ENCODE assay signal across 15 cellular contexts in the genomic region with DNA sequence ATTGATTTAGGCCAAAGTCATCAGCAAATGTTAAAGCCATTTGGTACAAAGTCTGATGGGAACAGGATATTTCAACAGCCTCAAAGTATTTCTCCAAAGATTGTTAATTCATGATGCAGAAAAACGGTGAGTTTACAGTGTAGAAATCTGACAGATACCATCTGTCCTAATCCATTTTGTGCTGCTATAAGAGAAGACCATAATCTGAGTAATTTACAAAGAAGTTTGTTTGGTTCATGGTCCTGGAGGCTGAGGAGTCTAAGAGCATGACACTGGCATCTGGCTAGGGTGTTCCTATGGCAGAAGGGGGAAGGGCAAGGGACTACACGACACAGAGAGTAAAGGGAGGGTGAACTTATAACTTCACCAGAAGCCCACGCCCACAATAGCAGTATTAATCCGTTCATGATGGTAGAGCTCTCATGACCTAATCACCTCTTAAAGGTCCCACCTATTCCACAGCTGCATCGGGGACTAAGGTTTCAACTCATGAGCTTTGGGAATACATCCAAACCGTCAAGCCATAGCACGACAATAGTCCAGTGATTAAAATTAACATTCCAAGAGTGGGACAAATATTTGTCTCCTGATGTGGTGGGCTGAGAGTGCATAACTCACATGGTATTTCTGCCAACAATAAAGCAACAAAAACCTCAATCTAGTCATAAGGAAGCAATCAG.
A peak's percentile ranks its signal among the peaks of the same experiment; 100 is the strongest.
DNase-seq lines count a peak whose midpoint lies in the region; ATAC-seq and TF ChIP-seq lines count a peak whose summit lies in the region.
"Had no signal": no experiment of that assay in that cellular context is flagged by ENCODE, and none has a peak within 500 bp of the region (broad histone marks: within the 10 kb centered on the region; RNA-seq: fewer than 3 reads in every experiment).

No MANE protein-coding gene starts in this region.

- intact Hi-C loops in activated T-helper 1 cell treated with anti-CD3 and anti-CD28 coated beads, Interleukin-12 subunit alpha, Interleukin-12 subunit beta, Interleukin-2, Interleukin-4 antibody, amounts not matched to agents 30 ng/mL and 10 ng/mL and 1 ng/mL, durations not matched to agents 14 hours and 24 hours and 36 hours (cut with micrococcal nuclease): no loop called here
- intact Hi-C loops in CD4-positive, alpha-beta memory T cell (cut with micrococcal nuclease): no loop called here

- no peak overlapping the region for H3K27ac Mint-ChIP-seq in activated T-helper 1 cell treated with anti-CD3 and anti-CD28 coated beads, Interleukin-12 subunit alpha, Interleukin-12 subunit beta, Interleukin-2, Interleukin-4 antibody, amounts not matched to agents 30 ng/mL and 10 ng/mL and 1 ng/mL, durations not matched to agents 14 hours and 24 hours and 36 hours
- no peak overlapping the region for H3K27ac Mint-ChIP-seq in CD4-positive, alpha-beta memory T cell
- H3K27ac Mint-ChIP-seq: T-helper 17 cell had no signal

- H3K36me3 Mint-ChIP-seq in activated T-helper 1 cell treated with anti-CD3 and anti-CD28 coated beads, Interleukin-12 subunit alpha, Interleukin-12 subunit beta, Interleukin-2, Interleukin-4 antibody, amounts not matched to agents 30 ng/mL and 10 ng/mL and 1 ng/mL, durations not matched to agents 14 hours and 24 hours and 36 hours (ENCODE audit: low read depth): no peaks in the 10 kb centered on the region
- no peaks in the 10 kb centered on the region for H3K36me3 Mint-ChIP-seq in CD4-positive, alpha-beta memory T cell

- no peak overlapping the region for H3K27ac ChIP-seq in CD4-positive, alpha-beta memory T cell (ENCODE audit: low read depth, low read length)
- H3K27ac ChIP-seq: HL-60, testis had no signal

- H3K36me3 ChIP-seq in CD4-positive, alpha-beta memory T cell (ENCODE audit: insufficient read depth, low read length): no peaks in the 10 kb centered on the region

- H3K9me3 ChIP-seq in CD4-positive, alpha-beta memory T cell (ENCODE audit: control insufficient read depth in 1 of 2, low read length in 2 of 2): no peaks in the 10 kb centered on the region
- H3K9me3 ChIP-seq: testis had no signal

- peak; percentile 9 for DNase-seq in NCI-H2171 treated with DMSO at 0.1 percent for 48 hours (lab: John Stamatoyannopoulos, UW)
- no peak for DNase-seq in NCI-H2171 (lab: John Stamatoyannopoulos, UW)
- peak; percentile 44 for DNase-seq in foreskin melanocyte
- DNase-seq in activated T-helper 1 cell treated with anti-CD3 and anti-CD28 coated beads, Interleukin-12 subunit alpha, Interleukin-12 subunit beta, Interleukin-2, Interleukin-4 antibody, amounts not matched to agents 30 ng/mL and 10 ng/mL and 1 ng/mL, durations not matched to agents 14 hours and 24 hours and 36 hours (ENCODE audit: low spot score): no peak
- no peak for DNase-seq in germinal center (ENCODE audit: low spot score)
- DNase-seq in CD4-positive, alpha-beta memory T cell: no peak
- DNase-seq: 8988T; activated CD4-positive, alpha-beta T cell treated with anti-CD3 and anti-CD28 coated beads for 48 hours; DMS53; GOT3; T-helper 17 cell; testis had no signal

- H3K4me3 ChIP-seq in CD4-positive, alpha-beta memory T cell (ENCODE audit: low read length in 2 of 2): no peak overlapping the region
- H3K4me3 ChIP-seq: testis had no signal

- CTCF ChIA-PET in CD4-positive, alpha-beta memory T cell (lab: Charles Lee; ENCODE audit: partially characterized antibody): no interaction called here

- H3K9me3 Mint-ChIP-seq in activated T-helper 1 cell treated with anti-CD3 and anti-CD28 coated beads, Interleukin-12 subunit alpha, Interleukin-12 subunit beta, Interleukin-2, Interleukin-4 antibody, amounts not matched to agents 30 ng/mL and 10 ng/mL and 1 ng/mL, durations not matched to agents 14 hours and 24 hours and 36 hours: no peaks in the 10 kb centered on the region
- no peaks in the 10 kb centered on the region for H3K9me3 Mint-ChIP-seq in CD4-positive, alpha-beta memory T cell

- no peaks in the 10 kb centered on the region for H3K4me1 ChIP-seq in CD4-positive, alpha-beta memory T cell (ENCODE audit: insufficient read depth, low read length)
- H3K4me1 ChIP-seq: testis had no signal

- H3K4me3 Mint-ChIP-seq in activated T-helper 1 cell treated with anti-CD3 and anti-CD28 coated beads, Interleukin-12 subunit alpha, Interleukin-12 subunit beta, Interleukin-2, Interleukin-4 antibody, amounts not matched to agents 30 ng/mL and 10 ng/mL and 1 ng/mL, durations not matched to agents 14 hours and 24 hours and 36 hours: no peak overlapping the region
- no peak overlapping the region for H3K4me3 Mint-ChIP-seq in CD4-positive, alpha-beta memory T cell
- H3K4me3 Mint-ChIP-seq: T-helper 17 cell had no signal

- ATAC-seq in SK-N-SH treated with all-trans-retinoic acid at 6 μM for 48 hours (peak; percentile 27), HG03469 (IDR thresholded peaks at IDR 0.05; ENCODE audit: unreplicated experiment) (no peak)
- ATAC-seq: T-helper 17 cell had no signal

- peaks cover 12% of the 10 kb centered on the region for H3K27me3 Mint-ChIP-seq in activated T-helper 1 cell treated with anti-CD3 and anti-CD28 coated beads, Interleukin-12 subunit alpha, Interleukin-12 subunit beta, Interleukin-2, Interleukin-4 antibody, amounts not matched to agents 30 ng/mL and 10 ng/mL and 1 ng/mL, durations not matched to agents 14 hours and 24 hours and 36 hours (ENCODE audit: insufficient read depth)
- peaks cover 7 to 8% of the 10 kb centered on the region in 2 donors for H3K27me3 Mint-ChIP-seq in CD4-positive, alpha-beta memory T cell

- H3K4me1 Mint-ChIP-seq in activated T-helper 1 cell treated with anti-CD3 and anti-CD28 coated beads, Interleukin-12 subunit alpha, Interleukin-12 subunit beta, Interleukin-2, Interleukin-4 antibody, amounts not matched to agents 30 ng/mL and 10 ng/mL and 1 ng/mL, durations not matched to agents 14 hours and 24 hours and 36 hours (ENCODE audit: low read depth): no peaks in the 10 kb centered on the region
- peaks cover 0 to 2% (median 0%) of the 10 kb centered on the region in 4 donors for H3K4me1 Mint-ChIP-seq in CD4-positive, alpha-beta memory T cell
- H3K4me1 Mint-ChIP-seq: T-helper 17 cell had no signal

- no peaks in the 10 kb centered on the region for H3K27me3 ChIP-seq in CD4-positive, alpha-beta memory T cell (ENCODE audit: insufficient read depth, low read length)
- H3K27me3 ChIP-seq: testis had no signal

- POLR2A ChIA-PET in CD4-positive, alpha-beta memory T cell (lab: Charles Lee; ENCODE audit: partially characterized antibody): no interaction called here

TF ChIP-seq in SK-N-SH treated with all-trans-retinoic acid at 6 μM for 48 hours, 23 proteins besides CTCF, POLR2A, EP300 and RAD21 (continues in another document):
- TF ChIP-seq ARNTL (CRISPR knock-in tag; IDR thresholded peaks at IDR 0.05; ENCODE audit: borderline replicate concordance, low read depth): no peak
- TF ChIP-seq TCF4 (CRISPR knock-in tag; IDR thresholded peaks at IDR 0.05; ENCODE audit: borderline replicate concordance): no peak
- TF ChIP-seq, protein P1, sequence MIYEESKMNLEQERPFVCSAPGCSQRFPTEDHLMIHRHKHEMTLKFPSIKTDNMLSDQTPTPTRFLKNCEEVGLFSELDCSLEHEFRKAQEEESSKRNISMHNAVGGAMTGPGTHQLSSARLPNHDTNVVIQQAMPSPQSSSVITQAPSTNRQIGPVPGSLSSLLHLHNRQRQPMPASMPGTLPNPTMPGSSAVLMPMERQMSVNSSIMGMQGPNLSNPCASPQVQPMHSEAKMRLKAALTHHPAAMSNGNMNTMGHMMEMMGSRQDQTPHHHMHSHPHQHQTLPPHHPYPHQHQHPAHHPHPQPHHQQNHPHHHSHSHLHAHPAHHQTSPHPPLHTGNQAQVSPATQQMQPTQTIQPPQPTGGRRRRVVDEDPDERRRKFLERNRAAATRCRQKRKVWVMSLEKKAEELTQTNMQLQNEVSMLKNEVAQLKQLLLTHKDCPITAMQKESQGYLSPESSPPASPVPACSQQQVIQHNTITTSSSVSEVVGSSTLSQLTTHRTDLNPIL (CRISPR knock-in tag; IDR thresholded peaks at IDR 0.05; ENCODE audit: low read depth): no peak
- TF ChIP-seq, protein P2, sequence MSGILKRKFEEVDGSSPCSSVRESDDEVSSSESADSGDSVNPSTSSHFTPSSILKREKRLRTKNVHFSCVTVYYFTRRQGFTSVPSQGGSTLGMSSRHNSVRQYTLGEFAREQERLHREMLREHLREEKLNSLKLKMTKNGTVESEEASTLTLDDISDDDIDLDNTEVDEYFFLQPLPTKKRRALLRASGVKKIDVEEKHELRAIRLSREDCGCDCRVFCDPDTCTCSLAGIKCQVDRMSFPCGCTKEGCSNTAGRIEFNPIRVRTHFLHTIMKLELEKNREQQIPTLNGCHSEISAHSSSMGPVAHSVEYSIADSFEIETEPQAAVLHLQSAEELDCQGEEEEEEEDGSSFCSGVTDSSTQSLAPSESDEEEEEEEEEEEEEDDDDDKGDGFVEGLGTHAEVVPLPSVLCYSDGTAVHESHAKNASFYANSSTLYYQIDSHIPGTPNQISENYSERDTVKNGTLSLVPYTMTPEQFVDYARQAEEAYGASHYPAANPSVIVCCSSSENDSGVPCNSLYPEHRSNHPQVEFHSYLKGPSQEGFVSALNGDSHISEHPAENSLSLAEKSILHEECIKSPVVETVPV (CRISPR knock-in tag; IDR thresholded peaks at IDR 0.05): no peak
- TF ChIP-seq, protein P3, sequence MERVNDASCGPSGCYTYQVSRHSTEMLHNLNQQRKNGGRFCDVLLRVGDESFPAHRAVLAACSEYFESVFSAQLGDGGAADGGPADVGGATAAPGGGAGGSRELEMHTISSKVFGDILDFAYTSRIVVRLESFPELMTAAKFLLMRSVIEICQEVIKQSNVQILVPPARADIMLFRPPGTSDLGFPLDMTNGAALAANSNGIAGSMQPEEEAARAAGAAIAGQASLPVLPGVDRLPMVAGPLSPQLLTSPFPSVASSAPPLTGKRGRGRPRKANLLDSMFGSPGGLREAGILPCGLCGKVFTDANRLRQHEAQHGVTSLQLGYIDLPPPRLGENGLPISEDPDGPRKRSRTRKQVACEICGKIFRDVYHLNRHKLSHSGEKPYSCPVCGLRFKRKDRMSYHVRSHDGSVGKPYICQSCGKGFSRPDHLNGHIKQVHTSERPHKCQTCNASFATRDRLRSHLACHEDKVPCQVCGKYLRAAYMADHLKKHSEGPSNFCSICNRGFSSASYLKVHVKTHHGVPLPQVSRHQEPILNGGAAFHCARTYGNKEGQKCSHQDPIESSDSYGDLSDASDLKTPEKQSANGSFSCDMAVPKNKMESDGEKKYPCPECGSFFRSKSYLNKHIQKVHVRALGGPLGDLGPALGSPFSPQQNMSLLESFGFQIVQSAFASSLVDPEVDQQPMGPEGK (CRISPR knock-in tag; IDR thresholded peaks at IDR 0.05; ENCODE audit: borderline replicate concordance): no peak
- TF ChIP-seq OSR1 (CRISPR knock-in tag; IDR thresholded peaks at IDR 0.05): no peak
- TF ChIP-seq ZFP30 (CRISPR knock-in tag; IDR thresholded peaks at IDR 0.05): no peak
- no peak for TF ChIP-seq SNAI2 (CRISPR knock-in tag; IDR thresholded peaks at IDR 0.05)
- no peak for TF ChIP-seq ISL1 (CRISPR knock-in tag; IDR thresholded peaks at IDR 0.05)
- no peak for TF ChIP-seq CSDC2 (CRISPR knock-in tag; IDR thresholded peaks at IDR 0.05)
- no peak for TF ChIP-seq BACH2 (CRISPR knock-in tag; IDR thresholded peaks at IDR 0.05; ENCODE audit: borderline replicate concordance)
- TF ChIP-seq ZNF8 (CRISPR knock-in tag; IDR thresholded peaks at IDR 0.05): no peak
- TF ChIP-seq PPARA (CRISPR knock-in tag; IDR thresholded peaks at IDR 0.05; ENCODE audit: borderline replicate concordance): no peak

Comparison
In these comparisons a context has a peak if more than half of its experiments do, and no peak if none do; other contexts are left out.
1. DNase-seq: peak in NCI-H2171 treated with DMSO at 0.1 percent for 48 hours (single experiment) and foreskin melanocyte (single experiment); none in NCI-H2171 (single experiment), activated T-helper 1 cell treated with anti-CD3 and anti-CD28 coated beads, Interleukin-12 subunit alpha, Interleukin-12 subunit beta, Interleukin-2, Interleukin-4 antibody, amounts not matched to agents 30 ng/mL and 10 ng/mL and 1 ng/mL, durations not matched to agents 14 hours and 24 hours and 36 hours (single experiment), germinal center (single experiment) and CD4-positive, alpha-beta memory T cell (0 of 5).